In the genomic region with DNA sequence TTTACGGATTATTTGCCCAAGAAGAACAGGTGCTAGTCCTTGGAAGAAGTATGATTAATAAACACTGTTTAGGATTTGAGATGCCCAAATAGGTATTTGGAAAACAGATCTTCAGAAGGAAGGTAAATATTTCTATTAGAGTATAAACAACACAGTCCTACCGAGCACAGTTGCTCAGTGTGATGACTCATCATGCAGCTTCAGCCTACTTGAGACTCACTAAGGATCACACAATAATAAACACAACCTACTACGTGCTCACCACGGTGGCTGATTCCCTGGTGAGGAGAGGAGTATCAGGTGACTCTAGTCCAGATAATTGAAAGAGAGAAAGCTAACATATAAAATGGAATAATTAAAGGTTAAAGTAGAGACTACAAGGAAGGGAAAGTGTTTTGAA, we compare ENCODE assay signal across 20 cellular contexts.
DNase-seq lines count a peak whose midpoint lies in the region; ATAC-seq, FAIRE-seq and TF ChIP-seq lines count a peak whose summit lies in the region.
"Had no signal": no experiment of that assay in that cellular context is flagged by ENCODE, and none has a peak within 500 bp of the region (broad histone marks: within the 10 kb centered on the region; RNA-seq: fewer than 3 reads in every experiment).

No MANE protein-coding gene starts in this region.

- H3K27me3 ChIP-seq in breast epithelium (no peaks in the 10 kb centered on the region), astrocyte (ENCODE audit: insufficient read depth, low read length) (no peaks in the 10 kb centered on the region), uterus (no peaks in the 10 kb centered on the region)
- H3K27me3 ChIP-seq: colonic mucosa had no signal

- FAIRE-seq in astrocyte (lab: Jason Lieb, UNC) = peak; percentile 32
- FAIRE-seq: D721Med had no signal

- H3K9me3 ChIP-seq in breast epithelium = no peaks in the 10 kb centered on the region
- H3K9me3 ChIP-seq in astrocyte (ENCODE audit: insufficient read depth, low read depth, low read length) = no peaks in the 10 kb centered on the region
- no peaks in the 10 kb centered on the region for H3K9me3 ChIP-seq in uterus
- H3K9me3 ChIP-seq: colonic mucosa had no signal

- H3K4me1 ChIP-seq in breast epithelium (peaks cover 0 to 5% of the 10 kb centered on the region in 2 donors), astrocyte (ENCODE audit: insufficient read depth, low read length) (peaks cover 6% of the 10 kb centered on the region), uterus (peaks cover 0 to 18% of the 10 kb centered on the region in 2 donors)
- H3K4me1 ChIP-seq: colonic mucosa had no signal

- H3K4me3 Mint-ChIP-seq in MCF 10A (ENCODE audit: unreplicated experiment) (no peak overlapping the region), astrocyte (ENCODE audit: unreplicated experiment) (peak overlapping the region; percentile 23)
- H3K4me3 Mint-ChIP-seq: activated CD4-positive, alpha-beta T cell treated with anti-CD3 and anti-CD28 coated beads, Interleukin-2, amount 10 ng/mL, durations not matched to agents 7 days and 5 days; activated naive CD8-positive, alpha-beta T cell treated with anti-CD3 and anti-CD28 coated beads, Interleukin-2, amount 10 ng/mL, durations not matched to agents 7 days and 5 days; activated T-cell treated with anti-CD3 and anti-CD28 coated beads, Interleukin-2, amount 50 U/mL, for 4 hours; stimulated activated naive B cell treated with anti-CD40 and anti-IgM and Interleukin-4, amounts not matched to agents 10 μg/mL and 1 μg/mL and 100 μg/mL, for 72 hours; T-helper 2 cell treated with Interferon-gamma antibody and Interleukin-4, amounts not matched to agents 5 μg/mL and 100 μg/mL, for 36 hours had no signal

- intact Hi-C loops in MCF 10A (cut with micrococcal nuclease) (no loop called here), breast epithelium (cut with DNase I; ENCODE audit: low total_unique reads) (no loop called here), uterus (cut with DNase I; ENCODE audit: low total_unique reads) (no loop called here)

- peak overlapping the region in 1 of 2 donors; percentile 42 for H3K27ac ChIP-seq in breast epithelium
- H3K27ac ChIP-seq in astrocyte (ENCODE audit: low read depth, low read length) = no peak overlapping the region
- peak overlapping the region; percentile 0 to 4 for H3K27ac ChIP-seq in uterus
- H3K27ac ChIP-seq: colonic mucosa, HL-60 had no signal

- H3K27me3 Mint-ChIP-seq in MCF 10A (ENCODE audit: insufficient read depth, unreplicated experiment) (no peaks in the 10 kb centered on the region), astrocyte (ENCODE audit: low read depth, unreplicated experiment) (no peaks in the 10 kb centered on the region)
- H3K27me3 Mint-ChIP-seq: activated CD4-positive, alpha-beta T cell treated with anti-CD3 and anti-CD28 coated beads, Interleukin-2, amount 10 ng/mL, durations not matched to agents 7 days and 5 days; activated naive CD8-positive, alpha-beta T cell treated with anti-CD3 and anti-CD28 coated beads, Interleukin-2, amount 10 ng/mL, durations not matched to agents 7 days and 5 days; stimulated activated naive B cell treated with anti-CD40 and anti-IgM and Interleukin-4, amounts not matched to agents 10 μg/mL and 1 μg/mL and 100 μg/mL, for 72 hours had no signal

- H3K4me1 Mint-ChIP-seq in MCF 10A (ENCODE audit: insufficient read depth, unreplicated experiment) (no peaks in the 10 kb centered on the region), astrocyte (ENCODE audit: low read depth, unreplicated experiment) (peaks cover 55% of the 10 kb centered on the region)
- H3K4me1 Mint-ChIP-seq: activated CD4-positive, alpha-beta T cell treated with anti-CD3 and anti-CD28 coated beads, Interleukin-2, amount 10 ng/mL, durations not matched to agents 7 days and 5 days; activated naive CD8-positive, alpha-beta T cell treated with anti-CD3 and anti-CD28 coated beads, Interleukin-2, amount 10 ng/mL, durations not matched to agents 7 days and 5 days; stimulated activated naive B cell treated with anti-CD40 and anti-IgM and Interleukin-4, amounts not matched to agents 10 μg/mL and 1 μg/mL and 100 μg/mL, for 72 hours had no signal

- H3K4me3 ChIP-seq in breast epithelium (no peak overlapping the region), astrocyte (ENCODE audit: insufficient read depth, low read depth, low read length) (no peak overlapping the region), uterus (no peak overlapping the region)
- H3K4me3 ChIP-seq: colonic mucosa had no signal

- no TSS peak for BruUV-seq in MCF 10A (replicated peaks; lab: Mats Ljungman, UMichigan)

- DNase-seq in MCF 10A (ENCODE audit: unreplicated experiment) = peak; percentile 14
- no peak for DNase-seq in breast epithelium (ENCODE audit: low spot score in 2 of 2)
- DNase-seq in astrocyte (ENCODE audit: low read depth) = peak; percentile 56
- peak; percentile 56 for DNase-seq in iris pigment epithelial cell (ENCODE audit: low read depth)
- no peak for DNase-seq in uterus
- DNase-seq in left lobe of liver (ENCODE audit: low spot score) = no peak
- no peak for DNase-seq in activated CD4-positive, alpha-beta T cell treated with anti-CD3 and anti-CD28 coated beads, Interleukin-2, amount 50 U/mL, for 48 hours
- DNase-seq: activated CD4-positive, alpha-beta T cell treated with anti-CD3 and anti-CD28 coated beads, Interleukin-2, amount 10 ng/mL, durations not matched to agents 7 days and 5 days; activated naive CD8-positive, alpha-beta T cell treated with anti-CD3 and anti-CD28 coated beads, Interleukin-2, amount 10 ng/mL, durations not matched to agents 7 days and 5 days; activated T-cell treated with anti-CD3 and anti-CD28 coated beads, Interleukin-2, amount 50 U/mL, for 4 hours; colonic mucosa; H7; Karpas-422; NCI-H1694; stimulated activated naive B cell treated with anti-CD40 and anti-IgM and Interleukin-4, amounts not matched to agents 10 μg/mL and 1 μg/mL and 100 μg/mL, for 72 hours had no signal

- CTCF ChIA-PET in MCF 10A (lab: Yijun Ruan, JAX) = interaction anchor here (1.0 kb wide), 1 partner anchor 45 kb away, joined by 3 read pairs; no protein-coding TSS in a partner anchor

- no peak for TF ChIP-seq POLR2A in breast epithelium (IDR thresholded peaks at IDR 0.05)
- no peak for TF ChIP-seq POLR2A in uterus (IDR thresholded peaks at IDR 0.05)

- H3K36me3 ChIP-seq in breast epithelium (no peaks in the 10 kb centered on the region), astrocyte (ENCODE audit: insufficient read depth, low read length) (no peaks in the 10 kb centered on the region), uterus (no peaks in the 10 kb centered on the region)
- H3K36me3 ChIP-seq: colonic mucosa had no signal

- H3K4me2 ChIP-seq in astrocyte (ENCODE audit: low read length) = no peak overlapping the region

- H3K36me3 Mint-ChIP-seq in MCF 10A (ENCODE audit: insufficient read depth, unreplicated experiment) (no peaks in the 10 kb centered on the region), astrocyte (ENCODE audit: low read depth, unreplicated experiment) (peaks cover 3% of the 10 kb centered on the region)
- H3K36me3 Mint-ChIP-seq: activated naive CD8-positive, alpha-beta T cell treated with anti-CD3 and anti-CD28 coated beads, Interleukin-2, amount 10 ng/mL, durations not matched to agents 7 days and 5 days; stimulated activated naive B cell treated with anti-CD40 and anti-IgM and Interleukin-4, amounts not matched to agents 10 μg/mL and 1 μg/mL and 100 μg/mL, for 72 hours had no signal

- H2AFZ ChIP-seq in astrocyte (ENCODE audit: low read depth, low read length) = no peak overlapping the region

- H3K27ac Mint-ChIP-seq in MCF 10A (ENCODE audit: low read depth, unreplicated experiment) = no peak overlapping the region
- no peak overlapping the region for H3K27ac Mint-ChIP-seq in astrocyte (ENCODE audit: unreplicated experiment)
- H3K27ac Mint-ChIP-seq: activated CD4-positive, alpha-beta T cell treated with anti-CD3 and anti-CD28 coated beads, Interleukin-2, amount 10 ng/mL, durations not matched to agents 7 days and 5 days; activated naive CD8-positive, alpha-beta T cell treated with anti-CD3 and anti-CD28 coated beads, Interleukin-2, amount 10 ng/mL, durations not matched to agents 7 days and 5 days; stimulated activated naive B cell treated with anti-CD40 and anti-IgM and Interleukin-4, amounts not matched to agents 10 μg/mL and 1 μg/mL and 100 μg/mL, for 72 hours; T-helper 2 cell treated with Interferon-gamma antibody and Interleukin-4, amounts not matched to agents 5 μg/mL and 100 μg/mL, for 36 hours had no signal

- no peak overlapping the region for H3K9ac ChIP-seq in astrocyte (ENCODE audit: low read length)

- H3K9me3 Mint-ChIP-seq in MCF 10A (ENCODE audit: unreplicated experiment) (no peaks in the 10 kb centered on the region), astrocyte (ENCODE audit: unreplicated experiment) (no peaks in the 10 kb centered on the region)
- H3K9me3 Mint-ChIP-seq: activated CD4-positive, alpha-beta T cell treated with anti-CD3 and anti-CD28 coated beads, Interleukin-2, amount 10 ng/mL, durations not matched to agents 7 days and 5 days; activated naive CD8-positive, alpha-beta T cell treated with anti-CD3 and anti-CD28 coated beads, Interleukin-2, amount 10 ng/mL, durations not matched to agents 7 days and 5 days; activated T-cell treated with anti-CD3 and anti-CD28 coated beads, Interleukin-2, amount 50 U/mL, for 4 hours; stimulated activated naive B cell treated with anti-CD40 and anti-IgM and Interleukin-4, amounts not matched to agents 10 μg/mL and 1 μg/mL and 100 μg/mL, for 72 hours; T-helper 2 cell treated with Interferon-gamma antibody and Interleukin-4, amounts not matched to agents 5 μg/mL and 100 μg/mL, for 36 hours had no signal

- no peaks in the 10 kb centered on the region for H4K20me1 ChIP-seq in astrocyte (ENCODE audit: insufficient read depth, low read length)

- no peaks in the 10 kb centered on the region for H3K79me2 ChIP-seq in astrocyte (ENCODE audit: insufficient read depth, low read length)

- POLR2A ChIA-PET in MCF 10A (lab: Yijun Ruan, JAX) = interaction anchor here (0.7 kb wide), 1 partner anchor 280 kb away, joined by 4 read pairs; no protein-coding TSS in a partner anchor

- TF ChIP-seq CTCF in MCF 10A (IDR thresholded peaks at IDR 0.05; ENCODE audit: unreplicated experiment) (no peak), breast epithelium (IDR thresholded peaks at IDR 0.05) (no peak), astrocyte (IDR thresholded peaks at IDR 0.05; ENCODE audit: insufficient read depth, low read depth, low read length) (no peak), uterus (IDR thresholded peaks at IDR 0.05) (no peak)

- ATAC-seq in left lobe of liver (no peak), GM21367 (IDR thresholded peaks at IDR 0.05; ENCODE audit: unreplicated experiment) (no peak)
- ATAC-seq: activated T-cell treated with anti-CD3 and anti-CD28 coated beads, Interleukin-2, amount 50 U/mL, for 4 hours; Right ventricle myocardium inferior; stimulated activated naive B cell treated with anti-CD40 and anti-IgM and Interleukin-4, amounts not matched to agents 10 μg/mL and 1 μg/mL and 100 μg/mL, for 72 hours had no signal

Comparison
In these comparisons a context has a peak if more than half of its experiments do, and no peak if none do; other contexts are left out.
1. DNase-seq: peak in MCF 10A (single experiment), astrocyte (single experiment) and iris pigment epithelial cell (single experiment); none in breast epithelium (0 of 2), uterus (0 of 2), left lobe of liver (single experiment) and activated CD4-positive, alpha-beta T cell treated with anti-CD3 and anti-CD28 coated beads, Interleukin-2, amount 50 U/mL, for 48 hours (0 of 2).